ENCODE assay signal across 8 cellular contexts in the genomic region with DNA sequence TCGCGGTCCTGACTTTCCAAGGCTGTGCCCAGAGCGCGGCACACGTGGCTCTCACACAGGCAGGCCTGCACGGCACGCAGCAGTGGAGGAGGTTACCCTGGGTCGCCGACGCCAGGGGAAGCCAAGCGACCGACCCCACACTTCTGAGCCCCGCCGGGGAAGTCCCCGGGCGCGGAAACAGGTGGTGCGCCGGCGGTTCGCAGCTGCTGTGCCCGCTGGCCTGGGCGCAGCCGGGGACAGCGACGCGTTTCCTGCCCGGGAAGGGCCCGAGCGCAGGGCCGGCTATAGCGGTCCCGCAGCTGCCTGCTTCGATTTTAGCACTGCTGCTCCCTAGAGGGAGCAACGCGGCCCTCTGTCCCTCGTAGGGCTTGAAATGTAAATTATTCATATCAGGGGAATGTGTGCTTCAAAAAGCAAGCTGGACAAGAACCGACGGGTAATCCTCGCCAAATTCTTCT.
DNase-seq lines count a peak whose midpoint lies in the region; ATAC-seq lines count a peak whose summit lies in the region.

No MANE protein-coding gene starts in this region.

- peak overlapping the region; percentile 67 for H3K27ac ChIP-seq in caudate nucleus (ENCODE audit: low read depth, low read length)

- ATAC-seq in GM18909 (IDR thresholded peaks at IDR 0.05; ENCODE audit: poor library complexity, unreplicated experiment) (peak; percentile 93), HG03066 (IDR thresholded peaks at IDR 0.05; ENCODE audit: low read depth, unreplicated experiment) (peak; percentile 86)
- peak; percentile 87 to 88 for ATAC-seq in activated CD4-positive, CD25-positive, alpha-beta regulatory T cell treated with anti-CD3 and anti-CD28 coated beads, Interleukin-2, amount 50 U/mL, for 24 hours

- DNase-seq in AG20443 (ENCODE audit: low spot score) (peak; percentile 30), NCI-H2196 (lab: John Stamatoyannopoulos, UW; ENCODE audit: unreplicated experiment) (peak; percentile 11), caudate nucleus (lab: John Stamatoyannopoulos, UW) (peak in 34 of 61 donors; percentile 14 to 66 (median 38)), kidney tubule cell (ENCODE audit: low spot score) (peak; percentile 77)
- peak; percentile 55 to 69 for DNase-seq in stimulated activated CD4-positive, alpha-beta T cell treated with anti-CD3 and anti-CD28 coated beads, Interleukin-15, amount 100 ng/mL, for 48 hours (ENCODE audit: low read depth in 2 of 2)

Comparison
In these comparisons a context has a peak if more than half of its experiments do, and no peak if none do; other contexts are left out.
1. Peak in every context shown above with its lines: DNase-seq, ATAC-seq and H3K27ac ChIP-seq.
2. DNase-seq: peak in every context shown above with its lines; median percentile 77 in kidney tubule cell; 62 in stimulated activated CD4-positive, alpha-beta T cell treated with anti-CD3 and anti-CD28 coated beads, Interleukin-15, amount 100 ng/mL, for 48 hours; 38 in caudate nucleus; 30 in AG20443; 11 in NCI-H2196.